In genomic region chr2:105753380-105753779, GRCh38 we compare ENCODE assay signal across 15 cellular contexts. TPM values are rescaled to one million over a fixed set of nuclear protein-coding genes. Genes with fewer than 3 reads are reported as not detected.
DNase-seq lines count a peak whose midpoint lies in the region; ATAC-seq and TF ChIP-seq lines count a peak whose summit lies in the region.
"Had no signal": no experiment of that assay in that cellular context is flagged by ENCODE, and none has a peak within 500 bp of the region (broad histone marks: within the 10 kb centered on the region; RNA-seq: fewer than 3 reads in every experiment).

No MANE protein-coding gene starts in this region.

- no peak for TF ChIP-seq CTCF in GM23338 (conservative IDR thresholded peaks at IDR 0.05; ENCODE audit: low read depth in 2 of 2)
- no peak for TF ChIP-seq CTCF in natural killer cell (IDR thresholded peaks at IDR 0.05)
- TF ChIP-seq CTCF in MCF 10A (IDR thresholded peaks at IDR 0.05; ENCODE audit: unreplicated experiment), result no peak

- H3K9me3 Mint-ChIP-seq in T-helper 1 cell treated with Interleukin-12 subunit alpha and Interleukin-12 subunit beta and Interleukin-4 antibody, amounts not matched to agents 30 μg/mL and 1 μg/mL, for 36 hours, result no peaks in the 10 kb centered on the region
- H3K9me3 Mint-ChIP-seq in GM23338 (peaks cover 3% of the 10 kb centered on the region; the same call in 1 of the 3 replicates), natural killer cell (no peaks in the 10 kb centered on the region), MCF 10A (ENCODE audit: unreplicated experiment) (no peaks in the 10 kb centered on the region)
- peaks cover 0 to 6% of the 10 kb centered on the region in 2 donors for H3K9me3 Mint-ChIP-seq in activated naive CD4-positive, alpha-beta T cell treated with anti-CD3 and anti-CD28 coated beads, Interleukin-2, amount 50 U/mL, for 72 hours
- H3K9me3 Mint-ChIP-seq: mesothelial cell of epicardium had no signal

- H3K27ac ChIP-seq in GM23338 (ENCODE audit: low read depth), result no peak overlapping the region; the same call in 1 of the 2 replicates
- H3K27ac ChIP-seq: 22Rv1 had no signal

- no peaks in the 10 kb centered on the region for H3F3A ChIP-seq in GM23338 (replicated peaks; ENCODE audit: low read depth)

- peaks cover 83% of the 10 kb centered on the region for H3K4me1 Mint-ChIP-seq in T-helper 1 cell treated with Interleukin-12 subunit alpha and Interleukin-12 subunit beta and Interleukin-4 antibody, amounts not matched to agents 30 μg/mL and 1 μg/mL, for 36 hours (ENCODE audit: low read depth)
- H3K4me1 Mint-ChIP-seq in GM23338, result peaks cover 53% of the 10 kb centered on the region
- peaks cover 90 to 91% of the 10 kb centered on the region in 2 donors for H3K4me1 Mint-ChIP-seq in natural killer cell
- H3K4me1 Mint-ChIP-seq in MCF 10A (ENCODE audit: insufficient read depth, unreplicated experiment), result peaks cover 11% of the 10 kb centered on the region

- H4K20me1 ChIP-seq in GM23338 (replicated peaks; ENCODE audit: insufficient read depth), result peaks cover 48% of the 10 kb centered on the region

- H3K4me1 ChIP-seq in GM23338 (ENCODE audit: insufficient read depth), result peaks cover 48% of the 10 kb centered on the region

- CTCF ChIA-PET in MCF 10A (lab: Yijun Ruan, JAX), result interaction anchor here (0.6 kb wide), 1 partner anchor 196 kb away, joined by 3 read pairs; no protein-coding TSS in a partner anchor

- peaks cover 7% of the 10 kb centered on the region; the same call in 1 of the 2 replicates for H3K9me2 ChIP-seq in GM23338 (ENCODE audit: insufficient read depth)

- peak overlapping the region; percentile 13 for H3K4me2 ChIP-seq in GM23338

- ATAC-seq in GM23338, result no peak
- no peak for ATAC-seq in activated naive CD4-positive, alpha-beta T cell treated with anti-CD3 and anti-CD28 coated beads, Interleukin-2, amount 50 U/mL, for 72 hours
- ATAC-seq in natural killer cell, result no peak
- no peak for ATAC-seq in HG02970 (IDR thresholded peaks at IDR 0.05; ENCODE audit: low FRiP score, unreplicated experiment)
- no peak for ATAC-seq in HG02852 (IDR thresholded peaks at IDR 0.05; ENCODE audit: unreplicated experiment)

- H3K79me2 ChIP-seq in GM23338 (replicated peaks; ENCODE audit: insufficient read depth), result peaks cover 100% of the 10 kb centered on the region

- peaks cover 59% of the 10 kb centered on the region for H3K36me3 Mint-ChIP-seq in T-helper 1 cell treated with Interleukin-12 subunit alpha and Interleukin-12 subunit beta and Interleukin-4 antibody, amounts not matched to agents 30 μg/mL and 1 μg/mL, for 36 hours (ENCODE audit: low read depth)
- H3K36me3 Mint-ChIP-seq in GM23338 (ENCODE audit: low read depth), result peaks cover 15% of the 10 kb centered on the region
- peaks cover 48 to 80% of the 10 kb centered on the region in 2 donors for H3K36me3 Mint-ChIP-seq in activated naive CD4-positive, alpha-beta T cell treated with anti-CD3 and anti-CD28 coated beads, Interleukin-2, amount 50 U/mL, for 72 hours
- no peaks in the 10 kb centered on the region for H3K36me3 Mint-ChIP-seq in natural killer cell
- H3K36me3 Mint-ChIP-seq in MCF 10A (ENCODE audit: insufficient read depth, unreplicated experiment), result peaks cover 8% of the 10 kb centered on the region

- intact Hi-C loops in natural killer cell (cut with micrococcal nuclease), result no loop called here
- intact Hi-C loops in MCF 10A (cut with micrococcal nuclease), result no loop called here

- H3K4me3 ChIP-seq in GM23338, result no peak overlapping the region
- H3K4me3 ChIP-seq: HAP-1 had no signal

- H3K27me3 Mint-ChIP-seq in T-helper 1 cell treated with Interleukin-12 subunit alpha and Interleukin-12 subunit beta and Interleukin-4 antibody, amounts not matched to agents 30 μg/mL and 1 μg/mL, for 36 hours (ENCODE audit: low read depth), result no peaks in the 10 kb centered on the region
- H3K27me3 Mint-ChIP-seq in GM23338 (ENCODE audit: insufficient read depth, low read depth, poor library complexity) (no peaks in the 10 kb centered on the region), natural killer cell (ENCODE audit: low read depth in 2 of 2) (no peaks in the 10 kb centered on the region), MCF 10A (ENCODE audit: insufficient read depth, unreplicated experiment) (no peaks in the 10 kb centered on the region)

- no peaks in the 10 kb centered on the region for H3K36me3 ChIP-seq in GM23338 (ENCODE audit: insufficient read depth)
- H3K36me3 ChIP-seq: HAP-1 had no signal

- no peak for DNase-seq in T-helper 1 cell
- no peak for DNase-seq in GM23338 (ENCODE audit: low spot score)
- DNase-seq in activated naive CD4-positive, alpha-beta T cell treated with anti-CD3 and anti-CD28 coated beads, Interleukin-2, amount 50 U/mL, for 72 hours (ENCODE audit: low spot score in 2 of 2), result no peak
- no peak for DNase-seq in natural killer cell
- DNase-seq in MCF 10A (ENCODE audit: unreplicated experiment), result no peak
- DNase-seq: anterior cingulate cortex, NCI-H1105 treated with DMSO at 0.1 percent for 48 hours, Right ventricle myocardium superior, T1000 had no signal

- no peak overlapping the region for H2AFZ ChIP-seq in GM23338

- H3K27me3 ChIP-seq in GM23338 (ENCODE audit: insufficient read depth), result no peaks in the 10 kb centered on the region

- H3K4me3 Mint-ChIP-seq in T-helper 1 cell treated with Interleukin-12 subunit alpha and Interleukin-12 subunit beta and Interleukin-4 antibody, amounts not matched to agents 30 μg/mL and 1 μg/mL, for 36 hours, result peak overlapping the region; percentile 50
- no peak overlapping the region for H3K4me3 Mint-ChIP-seq in GM23338
- no peak overlapping the region for H3K4me3 Mint-ChIP-seq in natural killer cell
- no peak overlapping the region for H3K4me3 Mint-ChIP-seq in MCF 10A (ENCODE audit: unreplicated experiment)
- H3K4me3 Mint-ChIP-seq: mesothelial cell of epicardium had no signal

- no TSS peak for BruUV-seq in MCF 10A (replicated peaks; lab: Mats Ljungman, UMichigan)

- POLR2A ChIA-PET in MCF 10A (lab: Yijun Ruan, JAX), result no interaction called here

- H3K27ac Mint-ChIP-seq in T-helper 1 cell treated with Interleukin-12 subunit alpha and Interleukin-12 subunit beta and Interleukin-4 antibody, amounts not matched to agents 30 μg/mL and 1 μg/mL, for 36 hours, result peak overlapping the region; percentile 84
- H3K27ac Mint-ChIP-seq in GM23338 (peak overlapping the region; percentile 85; the same call in 1 of the 2 replicates), natural killer cell (peak overlapping the region; percentile 54 to 77), MCF 10A (ENCODE audit: low read depth, unreplicated experiment) (no peak overlapping the region)
- peak overlapping the region; percentile 94 to 99 for H3K27ac Mint-ChIP-seq in activated naive CD4-positive, alpha-beta T cell treated with anti-CD3 and anti-CD28 coated beads, Interleukin-2, amount 50 U/mL, for 72 hours
- H3K27ac Mint-ChIP-seq: mesothelial cell of epicardium had no signal

TF ChIP-seq in GM23338, 12 proteins besides CTCF, POLR2A, EP300 and RAD21 (continues in another document):
- TF ChIP-seq STAT1 (IDR thresholded peaks at IDR 0.05; ENCODE audit: unreplicated experiment), result no peak
- TF ChIP-seq NANOG (IDR thresholded peaks at IDR 0.05; ENCODE audit: borderline replicate concordance), result no peak
- no peak for TF ChIP-seq POLR2AphosphoS5 (IDR thresholded peaks at IDR 0.05; ENCODE audit: low read depth)

RNA-seq across cellular contexts. Expression of gene NCK2, which starts 8.7 kb away (rescaled TPM):
- 59.9 and 62.4 TPM in 2 replicates for total RNA-seq in GM23338 (2014; rRNA removed; shearing (Covaris generic))
- polyA plus RNA-seq in GM23338 (2016; fragmentation: Nextera tagmentation; extraction: Ambion mirVana), result 26.9 and 28.4 TPM in 2 replicates
- 10 to 100 TPM; 89.3 to 98.5 TPM for total RNA-seq in activated naive CD4-positive, alpha-beta T cell treated with anti-CD3 and anti-CD28 coated beads, Interleukin-2, amount 50 U/mL, for 72 hours
- 10 to 100 TPM; 34.1 to 50.8 (median 43.0) TPM for total RNA-seq in natural killer cell
- 35.3 and 36.5 TPM in 2 replicates for total RNA-seq in MCF 10A (2022)
